In the genomic region with DNA sequence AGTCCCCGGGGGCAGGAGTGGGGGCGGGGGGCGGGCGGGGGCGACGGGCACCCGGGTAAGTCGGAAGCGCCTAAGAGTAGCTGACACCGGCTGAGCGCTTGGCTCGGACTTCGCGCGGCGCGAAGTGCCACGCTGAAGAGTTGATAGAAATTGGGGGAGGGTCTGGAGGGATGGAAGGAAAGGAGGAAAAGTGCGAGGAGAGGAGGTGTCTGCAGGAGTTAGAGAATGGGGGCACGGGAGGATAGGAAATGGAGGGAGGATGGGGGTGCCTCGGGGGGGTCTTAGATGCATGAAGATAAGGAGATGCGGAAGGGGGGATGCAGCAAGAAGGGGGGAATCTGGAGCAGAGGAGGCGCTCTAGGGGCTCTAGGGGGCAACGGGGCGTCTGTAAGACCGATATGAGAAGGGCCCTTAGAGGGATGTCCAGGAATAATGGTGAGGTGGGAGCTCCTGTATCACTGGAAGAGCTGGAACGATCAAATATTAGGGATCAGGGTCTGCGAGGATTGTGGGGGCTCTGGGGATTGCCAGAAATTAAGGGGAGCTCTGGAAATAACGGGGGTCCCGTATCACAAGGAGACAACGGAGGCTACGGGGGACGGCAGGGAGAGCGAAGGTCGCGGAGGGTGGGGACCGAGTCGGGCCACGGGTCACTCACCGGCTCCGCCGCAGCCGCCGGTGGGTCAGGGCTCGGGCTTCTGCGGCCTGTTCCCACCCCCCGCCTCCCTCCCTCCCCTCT, we compare ENCODE assay signal across 8 cellular contexts. TPM values are rescaled to one million over a fixed set of nuclear protein-coding genes. Genes with fewer than 3 reads are reported as not detected.
DNase-seq lines count a peak whose midpoint lies in the region; ATAC-seq and TF ChIP-seq lines count a peak whose summit lies in the region.

A gene with protein sequence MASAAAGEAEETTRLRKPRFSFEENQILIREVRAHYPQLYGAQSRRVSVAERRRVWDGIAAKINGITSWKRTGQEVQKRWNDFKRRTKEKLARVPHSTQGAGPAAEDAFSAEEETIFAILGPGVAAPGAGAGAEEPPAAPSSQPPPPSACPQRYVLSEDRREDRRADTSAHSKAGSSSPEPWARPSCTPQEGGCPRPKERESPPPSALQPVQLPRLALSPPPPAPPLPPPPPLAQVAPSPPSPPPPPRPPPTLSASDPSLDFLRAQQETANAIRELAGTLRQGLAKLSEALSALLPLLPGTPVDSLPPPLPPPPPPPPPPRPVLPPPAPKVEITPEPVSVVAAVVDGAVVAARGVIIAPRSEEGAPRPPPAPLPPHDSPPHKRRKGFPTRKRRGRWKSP (minus strand): TSS at position 702 of the 739 bp plus-strand sequence. CDS start 840 bp downstream, outside the sequence.

- no peak for ATAC-seq in activated CD4-positive, alpha-beta T cell treated with anti-CD3 and anti-CD28 coated beads for 36 hours
- ATAC-seq in T-helper 17 cell (no peak), GM21360 (IDR thresholded peaks at IDR 0.05; ENCODE audit: unreplicated experiment) (no peak)

- no peaks in the 10 kb centered on the region for H3K27me3 Mint-ChIP-seq in activated CD4-positive, alpha-beta T cell treated with anti-CD3 and anti-CD28 coated beads for 36 hours
- H3K27me3 Mint-ChIP-seq in T-helper 17 cell: no peaks in the 10 kb centered on the region

- H3K4me1 ChIP-seq in ovary (ENCODE audit: insufficient read depth): peaks cover 5% of the 10 kb centered on the region

- H3K9me3 Mint-ChIP-seq in activated CD4-positive, alpha-beta T cell treated with anti-CD3 and anti-CD28 coated beads for 36 hours (ENCODE audit: low read depth): no peaks in the 10 kb centered on the region

- POLR2A ChIA-PET in activated CD4-positive, alpha-beta T cell treated with anti-CD3 and anti-CD28 coated beads for 36 hours (lab: Charles Lee): interaction anchor here (0.7 to 2.1 kb wide), 2 partner anchors 16 to 93 kb away, joined by 4 to 11 read pairs; a partner anchor contains a TSS

- CTCF ChIA-PET in activated CD4-positive, alpha-beta T cell treated with anti-CD3 and anti-CD28 coated beads for 36 hours (lab: Charles Lee): interaction anchor here (0.6 to 2.0 kb wide), 10 partner anchors 10 to 803 kb away, joined by 3 to 18 read pairs (median 4); a partner anchor contains a TSS

- H3K9me3 ChIP-seq in T-helper 17 cell (ENCODE audit: control insufficient read depth, low read length, poor library complexity, severe bottlenecking) (no peaks in the 10 kb centered on the region), ovary (no peaks in the 10 kb centered on the region)

- intact Hi-C loops in activated CD4-positive, alpha-beta T cell treated with anti-CD3 and anti-CD28 coated beads for 36 hours (cut with DNase I, micrococcal nuclease): loop anchor here (1.0 to 2.0 kb wide), 11 partner anchors 16 to 723 kb away; a partner anchor contains a TSS
- intact Hi-C loops in ovary (cut with DNase I): no loop called here

- peaks cover 16% of the 10 kb centered on the region for H3K4me1 Mint-ChIP-seq in activated CD4-positive, alpha-beta T cell treated with anti-CD3 and anti-CD28 coated beads for 36 hours
- H3K4me1 Mint-ChIP-seq in T-helper 17 cell: peaks cover 15% of the 10 kb centered on the region

- no peak for TF ChIP-seq POLR2A in ovary (IDR thresholded peaks at IDR 0.05)

- no peaks in the 10 kb centered on the region for H3K36me3 ChIP-seq in ovary

- 1 to 2% (median 1%) methylated on average over 45 to 47 of the region's 47 CpGs for WGBS in ovary, 3 donors

- H3K4me3 ChIP-seq in fibroblast of the aortic adventitia (ENCODE audit: low read depth, low read length) (peak within 1 kb of the TSS; percentile 84), ovary (peak within 1 kb of the TSS; percentile 62)

- H3K27ac Mint-ChIP-seq in activated CD4-positive, alpha-beta T cell treated with anti-CD3 and anti-CD28 coated beads for 36 hours: peak within 1 kb of the TSS; percentile 75
- H3K27ac Mint-ChIP-seq in T-helper 17 cell: peak within 1 kb of the TSS; percentile 77

- DNase-seq in activated CD4-positive, alpha-beta T cell treated with anti-CD3 and anti-CD28 coated beads for 36 hours: no peak
- DNase-seq in activated CD4-positive, alpha-beta T cell treated with anti-CD3 and anti-CD28 coated beads, Interleukin-2, amount 50 U/mL, for 1 hour: no peak
- DNase-seq in T-helper 17 cell (no peak), fibroblast of the aortic adventitia (ENCODE audit: low read depth) (no peak), ovary (peak in 3 of 5 donors; percentile 36 to 43 (median 38)), KBM-7 (no peak), AML-193 (lab: John Stamatoyannopoulos, UW) (no peak)

- H3K27ac ChIP-seq in ovary: peak within 1 kb of the TSS in 1 of 2 donors; percentile 56

- H3K36me3 Mint-ChIP-seq in activated CD4-positive, alpha-beta T cell treated with anti-CD3 and anti-CD28 coated beads for 36 hours (ENCODE audit: low read depth): peaks cover 5% of the 10 kb centered on the region
- peaks cover 2% of the 10 kb centered on the region for H3K36me3 Mint-ChIP-seq in T-helper 17 cell (ENCODE audit: low read depth)

- no peaks in the 10 kb centered on the region for H3K27me3 ChIP-seq in ovary

- in situ Hi-C loops in KBM-7 (cut with MboI; ENCODE audit: low pct_unique_long_range_greater_than_20kb, low sequenced_read_pairs): no loop called here

- TF ChIP-seq CTCF in fibroblast of the aortic adventitia (IDR thresholded peaks at IDR 0.05; ENCODE audit: insufficient read depth, low read length) (no peak), ovary (IDR thresholded peaks at IDR 0.05) (no peak)

- peak within 1 kb of the TSS; percentile 88 for H3K4me3 Mint-ChIP-seq in activated CD4-positive, alpha-beta T cell treated with anti-CD3 and anti-CD28 coated beads for 36 hours
- H3K4me3 Mint-ChIP-seq in T-helper 17 cell: peak within 1 kb of the TSS; percentile 95

- TF ChIP-seq EP300 in ovary (IDR thresholded peaks at IDR 0.05): no peak

RNA-seq across cellular contexts. Expression of the gene that starts here (rescaled TPM):
- 1 to 10 TPM; 5.0 to 5.6 TPM for total RNA-seq in activated CD4-positive, alpha-beta T cell treated with anti-CD3 and anti-CD28 coated beads for 36 hours
- 1 to 10 TPM; 7.1 to 7.5 TPM for total RNA-seq in T-helper 17 cell
- total RNA-seq in fibroblast of the aortic adventitia (ENCODE audit: low replicate concordance): 0.33 and 2.4 TPM in 2 replicates
- total RNA-seq in ovary: 1 to 10 TPM; 3.0 to 9.1 (median 7.0) TPM
- polyA plus RNA-seq in ovary: 1 to 10 TPM; 4.2 to 4.4 TPM

Comparison
In these comparisons a context has a peak if more than half of its experiments do, and no peak if none do; other contexts are left out.
1. DNase-seq: peak in ovary (3 of 5); none in activated CD4-positive, alpha-beta T cell treated with anti-CD3 and anti-CD28 coated beads for 36 hours (single experiment), activated CD4-positive, alpha-beta T cell treated with anti-CD3 and anti-CD28 coated beads, Interleukin-2, amount 50 U/mL, for 1 hour (single experiment), T-helper 17 cell (0 of 3), fibroblast of the aortic adventitia (single experiment), KBM-7 (single experiment) and AML-193 (0 of 2).
2. intact Hi-C loops: an anchor here in activated CD4-positive, alpha-beta T cell treated with anti-CD3 and anti-CD28 coated beads for 36 hours (1.0 to 2.0 kb wide); none called in ovary.